ENCODE assay signal across 18 cellular contexts in the genomic region with DNA sequence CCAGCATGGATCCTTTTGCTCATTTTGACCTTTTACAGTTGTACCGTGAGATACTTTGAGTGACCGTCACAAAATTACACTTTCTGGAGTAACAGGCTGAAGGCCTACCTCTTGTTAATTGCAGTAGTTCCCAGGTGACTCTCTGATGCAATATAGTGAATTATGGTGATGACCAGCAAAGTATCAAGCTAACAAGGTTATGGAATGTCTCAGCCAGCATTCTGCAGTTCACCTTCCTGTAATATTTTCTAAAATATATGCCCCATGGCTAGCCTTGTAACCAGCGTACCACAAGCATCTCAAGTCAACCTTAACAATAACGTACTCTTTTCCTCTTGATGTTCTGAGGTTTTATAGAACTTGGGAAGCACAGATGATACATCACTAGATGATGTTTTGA.
DNase-seq lines count a peak whose midpoint lies in the region; ATAC-seq, FAIRE-seq and TF ChIP-seq lines count a peak whose summit lies in the region.
"Had no signal": no experiment of that assay in that cellular context is flagged by ENCODE, and none has a peak within 500 bp of the region (broad histone marks: within the 10 kb centered on the region; RNA-seq: fewer than 3 reads in every experiment).

No MANE protein-coding gene starts in this region.

- H3K9me3 ChIP-seq in SU-DHL-6 (ENCODE audit: insufficient read depth, low read length) (no peaks in the 10 kb centered on the region), GM12878 (replicated peaks; ENCODE audit: control insufficient read depth, insufficient read depth, low read length) (no peaks in the 10 kb centered on the region; the same call in 2 of the 3 replicates)
- H3K9me3 ChIP-seq: A549 had no signal

- H3K4me3 ChIP-seq in SU-DHL-6 (ENCODE audit: insufficient read depth, low read length, poor library complexity, severe bottlenecking) (no peak overlapping the region), GM12878 (no peak overlapping the region)
- H3K4me3 ChIP-seq: A549, GM23248 had no signal

- in situ Hi-C loops in GM12878 (cut with MboI): no loop called here

- peaks cover 5% of the 10 kb centered on the region for H3F3A ChIP-seq in SU-DHL-6 (ENCODE audit: insufficient read depth)

- DNase-seq in GM12878 (ENCODE audit: low read depth, low spot score): no peak
- DNase-seq in osteocyte (ENCODE audit: extremely low spot score, unreplicated experiment): no peak
- no peak for DNase-seq in activated CD8-positive, alpha-beta memory T cell treated with anti-CD3 and anti-CD28 coated beads, Interleukin-2, amount 10 ng/mL, durations not matched to agents 7 days and 5 days
- DNase-seq in GM19239 (ENCODE audit: insufficient read length, low spot score): no peak
- DNase-seq: CD8-positive, alpha-beta T cell; COR-L47; DMS153; DMS79 treated with DMSO at 0.1 percent for 48 hours; EL; GM23248 had no signal

- H3K27me3 Mint-ChIP-seq in osteocyte (ENCODE audit: unreplicated experiment): no peaks in the 10 kb centered on the region
- no peaks in the 10 kb centered on the region for H3K27me3 Mint-ChIP-seq in activated CD8-positive, alpha-beta memory T cell treated with anti-CD3 and anti-CD28 coated beads, Interleukin-2, amount 10 ng/mL, durations not matched to agents 7 days and 5 days

- peak; percentile 13 for FAIRE-seq in GM12878 (lab: Jason Lieb, UNC)
- FAIRE-seq in GM19239 (lab: Jason Lieb, UNC): no peak
- FAIRE-seq: A549, D721Med, G401.6, H54 had no signal

- ATAC-seq in GM12878 (no peak), HG02798 (IDR thresholded peaks at IDR 0.05; ENCODE audit: poor library complexity, unreplicated experiment) (no peak)
- no peak for ATAC-seq in activated CD8-positive, alpha-beta memory T cell treated with anti-CD3 and anti-CD28 coated beads, Interleukin-2, amount 10 ng/mL, durations not matched to agents 7 days and 5 days
- ATAC-seq: A549; CD8-positive, alpha-beta T cell; HCT116 had no signal

- no peaks in the 10 kb centered on the region for H3K4me1 ChIP-seq in GM12878 (ENCODE audit: control insufficient read depth, insufficient read depth, low read length)
- H3K4me1 ChIP-seq: A549 had no signal

- WGBS in GM12878 (ENCODE audit: insufficient coverage, insufficient replicate concordance, low lambda C conversion rate, missing lambda C conversion rate): 49% methylated on average over 4 of the region's 4 CpGs

- TF ChIP-seq EP300 in GM12878 (IDR thresholded peaks at IDR 0.05; ENCODE audit: borderline replicate concordance in 1 of 2, control insufficient read depth in 1 of 2, low read depth in 2 of 2, low read length in 2 of 2): no peak

- H4K20me1 ChIP-seq in SU-DHL-6 (ENCODE audit: low read depth, low read length) (no peaks in the 10 kb centered on the region), GM12878 (ENCODE audit: control insufficient read depth, insufficient read depth) (no peaks in the 10 kb centered on the region)

- CTCF ChIA-PET in GM12878 (lab: Yijun Ruan, JAX): no interaction called here
- CTCF ChIA-PET in activated CD8-positive, alpha-beta memory T cell treated with anti-CD3 and anti-CD28 coated beads, Interleukin-2, amount 10 ng/mL, durations not matched to agents 7 days and 5 days (lab: Charles Lee): no interaction called here

- no peak overlapping the region for H3K9ac ChIP-seq in SU-DHL-6 (ENCODE audit: low read length)
- no peak overlapping the region for H3K9ac ChIP-seq in GM12878 (ENCODE audit: control insufficient read depth, insufficient read depth, low read length)
- H3K9ac ChIP-seq: GM23248 had no signal

- no peak for TF ChIP-seq RAD21 in GM12878 (IDR thresholded peaks at IDR 0.05; ENCODE audit: insufficient read depth, low read depth, low read length)

- no peak overlapping the region for H3K4me3 Mint-ChIP-seq in osteocyte (ENCODE audit: unreplicated experiment)
- H3K4me3 Mint-ChIP-seq in activated CD8-positive, alpha-beta memory T cell treated with anti-CD3 and anti-CD28 coated beads, Interleukin-2, amount 10 ng/mL, durations not matched to agents 7 days and 5 days: no peak overlapping the region
- H3K4me3 Mint-ChIP-seq: CD14-positive monocyte; CD8-positive, alpha-beta T cell had no signal

- H3K9me3 Mint-ChIP-seq in osteocyte (ENCODE audit: unreplicated experiment): no peaks in the 10 kb centered on the region
- no peaks in the 10 kb centered on the region for H3K9me3 Mint-ChIP-seq in activated CD8-positive, alpha-beta memory T cell treated with anti-CD3 and anti-CD28 coated beads, Interleukin-2, amount 10 ng/mL, durations not matched to agents 7 days and 5 days (ENCODE audit: low read depth)
- H3K9me3 Mint-ChIP-seq: CD8-positive, alpha-beta T cell had no signal

- no TSS peak for BruUV-seq in GM12878 (replicated peaks; lab: Mats Ljungman, UMichigan)

- H3K27ac ChIP-seq in SU-DHL-6 (ENCODE audit: low read depth, low read length): peak overlapping the region; percentile 73
- no peak overlapping the region for H3K27ac ChIP-seq in GM12878 (ENCODE audit: control insufficient read depth, insufficient read depth)
- H3K27ac ChIP-seq: A549, GM23248 had no signal

- H3K27me3 ChIP-seq in SU-DHL-6 (ENCODE audit: low read length): no peaks in the 10 kb centered on the region
- no peaks in the 10 kb centered on the region for H3K27me3 ChIP-seq in GM12878 (replicated peaks in 1 of 2; ENCODE audit: control insufficient read depth in 2 of 2, insufficient read depth in 2 of 2, low read length in 1 of 2)

- TF ChIP-seq CTCF in SU-DHL-6 (IDR thresholded peaks at IDR 0.05; ENCODE audit: insufficient read depth, low read length, poor library complexity, severe bottlenecking) (no peak), GM12878 (IDR thresholded peaks at IDR 0.05 in 2 of 3, conservative IDR thresholded peaks at IDR 0.05 in 1 of 3; ENCODE audit: control insufficient read depth in 2 of 3, extremely low read depth in 1 of 3, insufficient read depth in 1 of 3, low read depth in 3 of 3, low read length in 3 of 3) (no peak), osteocyte (IDR thresholded peaks at IDR 0.05) (no peak)

- POLR2A ChIA-PET in GM12878 (lab: Charles Lee): no interaction called here

- H2AFZ ChIP-seq in SU-DHL-6 (ENCODE audit: low read depth, low read length, severe bottlenecking) (no peak overlapping the region), GM12878 (ENCODE audit: control insufficient read depth, low read depth, low read length) (no peak overlapping the region)
- H2AFZ ChIP-seq: GM23248 had no signal

- SMC1A ChIA-PET in GM12878 (lab: Charles Lee; ENCODE audit: uncharacterized antibody, unreplicated experiment): no interaction called here

- H3K27ac Mint-ChIP-seq in osteocyte (ENCODE audit: unreplicated experiment): peak overlapping the region; percentile 21
- H3K27ac Mint-ChIP-seq in activated CD8-positive, alpha-beta memory T cell treated with anti-CD3 and anti-CD28 coated beads, Interleukin-2, amount 10 ng/mL, durations not matched to agents 7 days and 5 days: no peak overlapping the region
- H3K27ac Mint-ChIP-seq: CD14-positive monocyte; CD8-positive, alpha-beta T cell had no signal

- H3K4me1 Mint-ChIP-seq in osteocyte (ENCODE audit: unreplicated experiment): peaks cover 21% of the 10 kb centered on the region
- no peaks in the 10 kb centered on the region for H3K4me1 Mint-ChIP-seq in activated CD8-positive, alpha-beta memory T cell treated with anti-CD3 and anti-CD28 coated beads, Interleukin-2, amount 10 ng/mL, durations not matched to agents 7 days and 5 days
- H3K4me1 Mint-ChIP-seq: CD14-positive monocyte had no signal

- H3K36me3 Mint-ChIP-seq in osteocyte (ENCODE audit: unreplicated experiment): peaks cover 7% of the 10 kb centered on the region
- no peaks in the 10 kb centered on the region for H3K36me3 Mint-ChIP-seq in activated CD8-positive, alpha-beta memory T cell treated with anti-CD3 and anti-CD28 coated beads, Interleukin-2, amount 10 ng/mL, durations not matched to agents 7 days and 5 days
- H3K36me3 Mint-ChIP-seq: CD14-positive monocyte; CD8-positive, alpha-beta T cell had no signal

- intact Hi-C loops in GM12878 (cut with micrococcal nuclease; ENCODE audit: unreplicated experiment): no loop called here

- H3K79me2 ChIP-seq in SU-DHL-6 (ENCODE audit: insufficient read depth, low read length) (peaks cover 37% of the 10 kb centered on the region), GM12878 (ENCODE audit: control insufficient read depth, insufficient read depth, low read length) (no peaks in the 10 kb centered on the region)

- RAD21 ChIA-PET in GM12878 (lab: Charles Lee; ENCODE audit: unreplicated experiment): no interaction called here

- no peak for TF ChIP-seq POLR2A in GM12878 (IDR thresholded peaks at IDR 0.05; ENCODE audit: low read depth, low read length)

- H3K4me2 ChIP-seq in SU-DHL-6 (ENCODE audit: low read depth, low read length, poor library complexity, severe bottlenecking): peak overlapping the region; percentile 39
- no peak overlapping the region for H3K4me2 ChIP-seq in GM12878 (ENCODE audit: control insufficient read depth, insufficient read depth)
- H3K4me2 ChIP-seq: A549 had no signal

- H3K36me3 ChIP-seq in SU-DHL-6 (ENCODE audit: low read length) (peaks cover 24% of the 10 kb centered on the region), GM12878 (ENCODE audit: control insufficient read depth in 2 of 2, insufficient read depth in 2 of 2, low read length in 1 of 2) (no peaks in the 10 kb centered on the region)

- H3K9me2 ChIP-seq in SU-DHL-6 (replicated peaks; ENCODE audit: insufficient read depth, low read length): no peaks in the 10 kb centered on the region

TF ChIP-seq in GM12878, 131 proteins besides CTCF, POLR2A, EP300 and RAD21:
- TF ChIP-seq RB1 (IDR thresholded peaks at IDR 0.05; ENCODE audit: borderline replicate concordance) (no peak), YY1 (IDR thresholded peaks at IDR 0.05; ENCODE audit: low read depth, low read length) (no peak), ATF7 (IDR thresholded peaks at IDR 0.05; ENCODE audit: low read depth) (no peak)
- TF ChIP-seq, protein P1, sequence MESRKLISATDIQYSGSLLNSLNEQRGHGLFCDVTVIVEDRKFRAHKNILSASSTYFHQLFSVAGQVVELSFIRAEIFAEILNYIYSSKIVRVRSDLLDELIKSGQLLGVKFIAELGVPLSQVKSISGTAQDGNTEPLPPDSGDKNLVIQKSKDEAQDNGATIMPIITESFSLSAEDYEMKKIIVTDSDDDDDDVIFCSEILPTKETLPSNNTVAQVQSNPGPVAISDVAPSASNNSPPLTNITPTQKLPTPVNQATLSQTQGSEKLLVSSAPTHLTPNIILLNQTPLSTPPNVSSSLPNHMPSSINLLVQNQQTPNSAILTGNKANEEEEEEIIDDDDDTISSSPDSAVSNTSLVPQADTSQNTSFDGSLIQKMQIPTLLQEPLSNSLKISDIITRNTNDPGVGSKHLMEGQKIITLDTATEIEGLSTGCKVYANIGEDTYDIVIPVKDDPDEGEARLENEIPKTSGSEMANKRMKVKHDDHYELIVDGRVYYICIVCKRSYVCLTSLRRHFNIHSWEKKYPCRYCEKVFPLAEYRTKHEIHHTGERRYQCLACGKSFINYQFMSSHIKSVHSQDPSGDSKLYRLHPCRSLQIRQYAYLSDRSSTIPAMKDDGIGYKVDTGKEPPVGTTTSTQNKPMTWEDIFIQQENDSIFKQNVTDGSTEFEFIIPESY (IDR thresholded peaks at IDR 0.05): no peak
